ENCODE assay signal across 13 cellular contexts in genomic region chr4:154361450-154361849, GRCh38.
DNase-seq lines count a peak whose midpoint lies in the region; ATAC-seq lines count a peak whose summit lies in the region.
"Had no signal": no experiment of that assay in that cellular context is flagged by ENCODE, and none has a peak within 500 bp of the region (broad histone marks: within the 10 kb centered on the region; RNA-seq: fewer than 3 reads in every experiment).

No MANE protein-coding gene starts in this region.

- peak; percentile 73 for ATAC-seq in GM18511 (IDR thresholded peaks at IDR 0.05; ENCODE audit: unreplicated experiment)
- ATAC-seq in GM21360 (IDR thresholded peaks at IDR 0.05; ENCODE audit: unreplicated experiment) = peak; percentile 71
- ATAC-seq in HG03103 (IDR thresholded peaks at IDR 0.05; ENCODE audit: low read depth, unreplicated experiment) = peak; percentile 74
- no peak for ATAC-seq in HG02759 (IDR thresholded peaks at IDR 0.05; ENCODE audit: unreplicated experiment)
- no peak for ATAC-seq in Right ventricle myocardium inferior
- ATAC-seq: HCT116 had no signal

- no peaks in the 10 kb centered on the region for H3K36me3 Mint-ChIP-seq in T-helper 2 cell treated with Interferon-gamma antibody and Interleukin-4, amounts not matched to agents 5 μg/mL and 100 μg/mL, for 36 hours (ENCODE audit: low read depth)

- H3K9me3 Mint-ChIP-seq in T-helper 2 cell treated with Interferon-gamma antibody and Interleukin-4, amounts not matched to agents 5 μg/mL and 100 μg/mL, for 36 hours = no peaks in the 10 kb centered on the region

- DNase-seq in T-helper 2 cell treated with Interferon-gamma antibody and Interleukin-4, amounts not matched to agents 5 μg/mL and 100 μg/mL, for 36 hours (ENCODE audit: low spot score) = no peak
- no peak for DNase-seq in effector CD8-positive, alpha-beta T cell (lab: John Stamatoyannopoulos, UW)
- no peak for DNase-seq in CD1c-positive myeloid dendritic cell (ENCODE audit: extremely low spot score)
- DNase-seq in Right ventricle myocardium inferior (ENCODE audit: missing footprints) = no peak
- DNase-seq: esophagus squamous epithelium, NCI-H2081, SHP77 treated with DMSO at 0.1 percent for 48 hours, substantia nigra had no signal

- peaks cover 17% of the 10 kb centered on the region for H3K4me1 Mint-ChIP-seq in T-helper 2 cell treated with Interferon-gamma antibody and Interleukin-4, amounts not matched to agents 5 μg/mL and 100 μg/mL, for 36 hours (ENCODE audit: low read depth)

- H3K27me3 Mint-ChIP-seq in T-helper 2 cell treated with Interferon-gamma antibody and Interleukin-4, amounts not matched to agents 5 μg/mL and 100 μg/mL, for 36 hours (ENCODE audit: low read depth) = peaks cover 25% of the 10 kb centered on the region

- intact Hi-C loops in Right ventricle myocardium inferior (cut with DNase I) = no loop called here

- no peak overlapping the region for H3K27ac Mint-ChIP-seq in T-helper 2 cell treated with Interferon-gamma antibody and Interleukin-4, amounts not matched to agents 5 μg/mL and 100 μg/mL, for 36 hours

- H3K4me3 Mint-ChIP-seq in T-helper 2 cell treated with Interferon-gamma antibody and Interleukin-4, amounts not matched to agents 5 μg/mL and 100 μg/mL, for 36 hours = peak overlapping the region; percentile 37

Comparison
In these comparisons a context has a peak if more than half of its experiments do, and no peak if none do; other contexts are left out.
1. ATAC-seq: peak in GM18511 (single experiment), GM21360 (single experiment) and HG03103 (single experiment); none in HG02759 (single experiment) and Right ventricle myocardium inferior (single experiment).